8 cellular contexts compared by ENCODE assay signal in genomic region chr12:12441891-12442461, GRCh38.
A peak's percentile ranks its signal among the peaks of the same experiment; 100 is the strongest.
DNase-seq lines count a peak whose midpoint lies in the region; ATAC-seq lines count a peak whose summit lies in the region.

No MANE protein-coding gene starts in this region.

- peak overlapping the region; percentile 42 for H3K27ac ChIP-seq in right cardiac atrium (ENCODE audit: low read length)
- H3K27ac ChIP-seq in thymus (ENCODE audit: low read depth): peak overlapping the region; percentile 98

- H3K27me3 Mint-ChIP-seq in activated T-cell treated with anti-CD3 and anti-CD28 coated beads, Interleukin-2, amount 50 U/mL, for 72 hours (ENCODE audit: low read depth): no peaks in the 10 kb centered on the region

- no peaks in the 10 kb centered on the region for H3K36me3 ChIP-seq in thymus (ENCODE audit: control insufficient read depth, insufficient read depth)

- H3K4me3 Mint-ChIP-seq in activated T-cell treated with anti-CD3 and anti-CD28 coated beads, Interleukin-2, amount 50 U/mL, for 72 hours: peak overlapping the region; percentile 21 to 90

- H3K4me1 Mint-ChIP-seq in activated T-cell treated with anti-CD3 and anti-CD28 coated beads, Interleukin-2, amount 50 U/mL, for 72 hours (ENCODE audit: low read depth): peaks cover 75% of the 10 kb centered on the region

- H3K4me3 ChIP-seq in right cardiac atrium (ENCODE audit: low read length): no peak overlapping the region
- H3K4me3 ChIP-seq in thymus (ENCODE audit: low read length): peak overlapping the region; percentile 6

- H3K9me3 ChIP-seq in right cardiac atrium (ENCODE audit: control insufficient read depth, low read length): no peaks in the 10 kb centered on the region
- H3K9me3 ChIP-seq in thymus (ENCODE audit: control insufficient read depth): no peaks in the 10 kb centered on the region

- intact Hi-C loops in right cardiac atrium (cut with DNase I): loop anchor here in 1 of 4 donors (5.0 to 10.0 kb wide), 2 partner anchors 47 to 120 kb away; partner anchors contain the start of gene DUSP16

- WGBS in right cardiac atrium: 49% methylated on average over 3 of the region's 3 CpGs
- WGBS in thymus: 6% methylated on average over 3 of the region's 3 CpGs

- H3K9me3 Mint-ChIP-seq in activated T-cell treated with anti-CD3 and anti-CD28 coated beads, Interleukin-2, amount 50 U/mL, for 72 hours: peaks cover 3 to 5% of the 10 kb centered on the region in 2 donors

- H3K27me3 ChIP-seq in right cardiac atrium (ENCODE audit: control insufficient read depth, insufficient read depth) (no peaks in the 10 kb centered on the region), thymus (ENCODE audit: control insufficient read depth, insufficient read depth) (no peaks in the 10 kb centered on the region)

- peak overlapping the region; percentile 100 for H3K27ac Mint-ChIP-seq in activated T-cell treated with anti-CD3 and anti-CD28 coated beads, Interleukin-2, amount 50 U/mL, for 72 hours

- DNase-seq in NCI-H146 (lab: John Stamatoyannopoulos, UW): peak; percentile 42
- peak; percentile 61 to 73 for DNase-seq in activated T-cell treated with anti-CD3 and anti-CD28 coated beads, Interleukin-2, amount 50 U/mL, for 72 hours
- no peak for DNase-seq in right cardiac atrium
- no peak for DNase-seq in foreskin melanocyte
- DNase-seq in NCI-H2196 treated with DMSO at 0.1 percent for 48 hours (lab: John Stamatoyannopoulos, UW; ENCODE audit: unreplicated experiment): no peak
- DNase-seq in NCI-H1048 (lab: John Stamatoyannopoulos, UW): no peak

- peaks cover 12% of the 10 kb centered on the region for H3K4me1 ChIP-seq in right cardiac atrium (ENCODE audit: control insufficient read depth, insufficient read depth, low read length)
- H3K4me1 ChIP-seq in thymus (ENCODE audit: control insufficient read depth, insufficient read depth, low read length): peaks cover 48% of the 10 kb centered on the region

- ATAC-seq in activated T-cell treated with anti-CD3 and anti-CD28 coated beads, Interleukin-2, amount 50 U/mL, for 72 hours (replicated peaks in 1 of 2): peak; percentile 73 to 80
- ATAC-seq in right cardiac atrium (peak; percentile 21 to 67), GM18519 (IDR thresholded peaks at IDR 0.05; ENCODE audit: low FRiP score, unreplicated experiment) (no peak)

- H3K36me3 Mint-ChIP-seq in activated T-cell treated with anti-CD3 and anti-CD28 coated beads, Interleukin-2, amount 50 U/mL, for 72 hours (ENCODE audit: insufficient read depth in 2 of 2): peaks cover 9 to 16% of the 10 kb centered on the region in 2 donors

Comparison
In these comparisons a context has a peak if more than half of its experiments do, and no peak if none do; other contexts are left out.
1. DNase-seq: peak in NCI-H146 (single experiment) and activated T-cell treated with anti-CD3 and anti-CD28 coated beads, Interleukin-2, amount 50 U/mL, for 72 hours (2 of 2); none in right cardiac atrium (0 of 3), foreskin melanocyte (single experiment), NCI-H2196 treated with DMSO at 0.1 percent for 48 hours (single experiment) and NCI-H1048 (single experiment).